In genomic region chr1:206788487-206789050, GRCh38 we compare ENCODE assay signal across 28 cellular contexts. TPM values are rescaled to one million over a fixed set of nuclear protein-coding genes. Genes with fewer than 3 reads are reported as not detected.
"Had no signal": no experiment of that assay in that cellular context is flagged by ENCODE, and none has a peak within 500 bp of the region (broad histone marks: within the 10 kb centered on the region; RNA-seq: fewer than 3 reads in every experiment).

No MANE protein-coding gene starts in this region.

- H3K27me3 Mint-ChIP-seq: naive thymus-derived CD8-positive, alpha-beta T cell had no signal

- H3K4me1 Mint-ChIP-seq: nephron had no signal

- ATAC-seq: naive thymus-derived CD8-positive, alpha-beta T cell; right lobe of liver; upper lobe of right lung had no signal

- DNase-seq: islet precursor cell; left ventricle myocardium inferior; mesenchymal stem cell; naive thymus-derived CD8-positive, alpha-beta T cell; nucleus accumbens; right lobe of liver; stimulated activated CD4-positive, alpha-beta T cell treated with anti-CD3 and anti-CD28 coated beads, Interleukin-1b, Interleukin-23, amount 100 ng/mL, for 48 hours; stimulated activated CD4-positive, alpha-beta T cell treated with anti-CD3 and anti-CD28 coated beads, Interleukin-2, amount 100 ng/mL, for 48 hours; stimulated activated naive CD4-positive, alpha-beta T cell; tibial artery; upper lobe of right lung had no signal

- H3K36me3 Mint-ChIP-seq: naive thymus-derived CD8-positive, alpha-beta T cell had no signal

- H3K27ac Mint-ChIP-seq: nephron had no signal

- H3K4me3 Mint-ChIP-seq: naive thymus-derived CD8-positive, alpha-beta T cell; nephron; neural crest cell; stimulated activated naive CD8-positive, alpha-beta T cell treated with anti-CD3 and anti-CD28 coated beads, Interleukin-15, Interleukin-2, amounts not matched to agents 100 ng/mL and 50 ng/mL, for 24 hours had no signal

- H3K9me3 Mint-ChIP-seq: naive thymus-derived CD8-positive, alpha-beta T cell; nephron; stimulated activated naive CD8-positive, alpha-beta T cell treated with anti-CD3 and anti-CD28 coated beads, Interleukin-15, Interleukin-2, amounts not matched to agents 100 ng/mL and 50 ng/mL, for 24 hours had no signal

RNA-seq across cellular contexts. Expression of gene IL10, which starts 16.3 kb away (rescaled TPM):
- total RNA-seq: hepatocyte; kidney epithelial cell; naive thymus-derived CD8-positive, alpha-beta T cell; neural crest cell; osteocyte; pulmonary artery endothelial cell; renal cortical epithelial cell had no signal

RNA-seq across cellular contexts. Expression of gene IL19, which starts 18.0 kb away (rescaled TPM):
- total RNA-seq: kidney epithelial cell; left ventricle myocardium inferior; lower leg skin; mucosa of gallbladder; naive thymus-derived CD8-positive, alpha-beta T cell; neural crest cell; osteocyte; posterior vena cava; pulmonary artery endothelial cell; renal cortical epithelial cell; right atrium auricular region; right lobe of liver; skeletal muscle tissue; smooth muscle cell; subcutaneous adipose tissue; suprapubic skin; thoracic aorta; upper lobe of right lung had no signal
